ENCODE assay signal across 8 cellular contexts in genomic region chr4:29081230-29081955, GRCh38.
DNase-seq lines count a peak whose midpoint lies in the region; ATAC-seq and TF ChIP-seq lines count a peak whose summit lies in the region.

No MANE protein-coding gene starts in this region.

- POLR2A ChIA-PET in activated CD4-positive, alpha-beta T cell treated with anti-CD3 and anti-CD28 coated beads for 36 hours (lab: Charles Lee), result no interaction called here

- no peaks in the 10 kb centered on the region for H3K36me3 Mint-ChIP-seq in osteocyte (ENCODE audit: unreplicated experiment)
- H3K36me3 Mint-ChIP-seq in activated CD4-positive, alpha-beta T cell treated with anti-CD3 and anti-CD28 coated beads for 36 hours (ENCODE audit: low read depth), result no peaks in the 10 kb centered on the region

- DNase-seq in NCI-H2081 (lab: John Stamatoyannopoulos, UW) (peak; percentile 9 to 59), NCI-H2081 treated with DMSO at 0.1 percent for 48 hours (lab: John Stamatoyannopoulos, UW) (no peak), NCI-H524 treated with DMSO at 0.1 percent for 48 hours (lab: John Stamatoyannopoulos, UW) (peak; percentile 9), choroid plexus epithelial cell (ENCODE audit: low read depth) (peak; percentile 17), osteocyte (ENCODE audit: extremely low spot score, unreplicated experiment) (no peak), D341Med (ENCODE audit: low spot score) (no peak)
- DNase-seq in activated CD4-positive, alpha-beta T cell treated with anti-CD3 and anti-CD28 coated beads for 36 hours, result no peak

- no peak for ATAC-seq in activated CD4-positive, alpha-beta T cell treated with anti-CD3 and anti-CD28 coated beads for 36 hours
- no peak for ATAC-seq in GM21786 (IDR thresholded peaks at IDR 0.05; ENCODE audit: unreplicated experiment)

- no peaks in the 10 kb centered on the region for H3K4me1 Mint-ChIP-seq in osteocyte (ENCODE audit: unreplicated experiment)
- no peaks in the 10 kb centered on the region for H3K4me1 Mint-ChIP-seq in activated CD4-positive, alpha-beta T cell treated with anti-CD3 and anti-CD28 coated beads for 36 hours

- TF ChIP-seq CTCF in choroid plexus epithelial cell (conservative IDR thresholded peaks at IDR 0.05; ENCODE audit: low read depth, low read length), result peak; percentile 23
- TF ChIP-seq CTCF in osteocyte (IDR thresholded peaks at IDR 0.05), result peak; percentile 61

- H3K4me3 ChIP-seq in choroid plexus epithelial cell (ENCODE audit: low read depth, low read length), result no peak overlapping the region

- intact Hi-C loops in activated CD4-positive, alpha-beta T cell treated with anti-CD3 and anti-CD28 coated beads for 36 hours (cut with DNase I, micrococcal nuclease), result no loop called here

- no peaks in the 10 kb centered on the region for H3K9me3 Mint-ChIP-seq in osteocyte (ENCODE audit: unreplicated experiment)
- H3K9me3 Mint-ChIP-seq in activated CD4-positive, alpha-beta T cell treated with anti-CD3 and anti-CD28 coated beads for 36 hours (ENCODE audit: low read depth), result peaks cover 2% of the 10 kb centered on the region

- no peak overlapping the region for H3K4me3 Mint-ChIP-seq in osteocyte (ENCODE audit: unreplicated experiment)
- no peak overlapping the region for H3K4me3 Mint-ChIP-seq in activated CD4-positive, alpha-beta T cell treated with anti-CD3 and anti-CD28 coated beads for 36 hours

- H3K27me3 Mint-ChIP-seq in osteocyte (ENCODE audit: unreplicated experiment), result no peaks in the 10 kb centered on the region
- no peaks in the 10 kb centered on the region for H3K27me3 Mint-ChIP-seq in activated CD4-positive, alpha-beta T cell treated with anti-CD3 and anti-CD28 coated beads for 36 hours

- CTCF ChIA-PET in activated CD4-positive, alpha-beta T cell treated with anti-CD3 and anti-CD28 coated beads for 36 hours (lab: Charles Lee), result no interaction called here

- H3K27ac Mint-ChIP-seq in osteocyte (ENCODE audit: unreplicated experiment), result no peak overlapping the region
- H3K27ac Mint-ChIP-seq in activated CD4-positive, alpha-beta T cell treated with anti-CD3 and anti-CD28 coated beads for 36 hours, result no peak overlapping the region

Comparison
In these comparisons a context has a peak if more than half of its experiments do, and no peak if none do; other contexts are left out.
1. DNase-seq: peak in NCI-H2081 (2 of 2), NCI-H524 treated with DMSO at 0.1 percent for 48 hours (single experiment) and choroid plexus epithelial cell (single experiment); none in NCI-H2081 treated with DMSO at 0.1 percent for 48 hours (single experiment), osteocyte (single experiment), activated CD4-positive, alpha-beta T cell treated with anti-CD3 and anti-CD28 coated beads for 36 hours (single experiment) and D341Med (single experiment).